In genomic region chr5:115589043-115589442, GRCh38 we compare ENCODE assay signal across 20 cellular contexts. TPM values are rescaled to one million over a fixed set of nuclear protein-coding genes. Genes with fewer than 3 reads are reported as not detected.
A peak's percentile ranks its signal among the peaks of the same experiment; 100 is the strongest.
DNase-seq lines count a peak whose midpoint lies in the region; ATAC-seq and TF ChIP-seq lines count a peak whose summit lies in the region.
"Had no signal": no experiment of that assay in that cellular context is flagged by ENCODE, and none has a peak within 500 bp of the region (broad histone marks: within the 10 kb centered on the region; RNA-seq: fewer than 3 reads in every experiment).

No MANE protein-coding gene starts in this region.

- H3K4me3 ChIP-seq in fibroblast of villous mesenchyme (ENCODE audit: low read depth, low read length) (no peak overlapping the region), right cardiac atrium (ENCODE audit: low read length) (no peak overlapping the region), skeletal muscle tissue (ENCODE audit: low read length in 3 of 3) (no peak overlapping the region), aorta (ENCODE audit: low read length in 2 of 2) (no peak overlapping the region)
- H3K4me3 ChIP-seq: HAP-1 had no signal

- peaks cover 2% of the 10 kb centered on the region for H3K4me1 ChIP-seq in right cardiac atrium (ENCODE audit: control insufficient read depth, insufficient read depth, low read length)
- H3K4me1 ChIP-seq in skeletal muscle tissue (ENCODE audit: control insufficient read depth in 3 of 3, insufficient read depth in 3 of 3, low read length in 3 of 3) = peaks cover 13 to 34% (median 16%) of the 10 kb centered on the region in 3 donors
- H3K4me1 ChIP-seq in aorta (ENCODE audit: control insufficient read depth in 1 of 2, insufficient read depth in 2 of 2, low read length in 2 of 2) = no peaks in the 10 kb centered on the region
- H3K4me1 ChIP-seq: BE2C, HAP-1 had no signal

- H3K9me3 ChIP-seq in right cardiac atrium (ENCODE audit: control insufficient read depth, low read length) = no peaks in the 10 kb centered on the region
- no peaks in the 10 kb centered on the region for H3K9me3 ChIP-seq in skeletal muscle tissue (ENCODE audit: control insufficient read depth in 3 of 3, low read length in 3 of 3)
- no peaks in the 10 kb centered on the region for H3K9me3 ChIP-seq in aorta (ENCODE audit: control insufficient read depth, low read length)
- H3K9me3 ChIP-seq: BE2C, HAP-1 had no signal

- H3K27ac ChIP-seq in right cardiac atrium (ENCODE audit: low read length) = no peak overlapping the region
- H3K27ac ChIP-seq in skeletal muscle tissue (ENCODE audit: low read depth, low read length) = peak overlapping the region; percentile 6
- no peak overlapping the region for H3K27ac ChIP-seq in aorta (ENCODE audit: low read depth in 1 of 2, low read length in 2 of 2)
- H3K27ac ChIP-seq: HL-60 had no signal

- WGBS in right cardiac atrium = 46% methylated on average over 3 of the region's 3 CpGs
- WGBS in aorta, 2 donors = 9 to 11% methylated on average over 3 of the region's 3 CpGs

- no peak for TF ChIP-seq CTCF in fibroblast of villous mesenchyme (IDR thresholded peaks at IDR 0.05; ENCODE audit: insufficient read depth, low read depth, low read length)

- H3K36me3 ChIP-seq in skeletal muscle tissue (ENCODE audit: control insufficient read depth in 3 of 3, insufficient read depth in 3 of 3, low read length in 3 of 3) (no peaks in the 10 kb centered on the region), aorta (ENCODE audit: control insufficient read depth in 1 of 2, insufficient read depth in 2 of 2, low read length in 1 of 2) (no peaks in the 10 kb centered on the region)
- H3K36me3 ChIP-seq: BE2C, HAP-1 had no signal

- peak; percentile 61 for DNase-seq in Right ventricle myocardium inferior (ENCODE audit: missing footprints)
- DNase-seq in cardiac septum (ENCODE audit: low spot score) = no peak
- peak; percentile 64 for DNase-seq in fibroblast of villous mesenchyme (ENCODE audit: low read depth)
- DNase-seq in right cardiac atrium = peak in 1 of 3 donors; percentile 68
- no peak for DNase-seq in GOT3 (lab: John Stamatoyannopoulos, UW)
- no peak for DNase-seq in aorta
- DNase-seq: BE2C; Calu3; CD4-positive, alpha-beta T cell; IMR-90; NCI-H1436; NCI-H1930; NCI-H345; NCI-H526 treated with DMSO at 0.1 percent for 48 hours; SIG-M5 had no signal

- no peaks in the 10 kb centered on the region for H3K27me3 ChIP-seq in right cardiac atrium (ENCODE audit: control insufficient read depth, insufficient read depth)
- H3K27me3 ChIP-seq in skeletal muscle tissue (ENCODE audit: control insufficient read depth in 3 of 3, insufficient read depth in 3 of 3, low read length in 3 of 3) = no peaks in the 10 kb centered on the region
- no peaks in the 10 kb centered on the region for H3K27me3 ChIP-seq in aorta (ENCODE audit: control insufficient read depth in 1 of 2, insufficient read depth in 2 of 2, low read length in 1 of 2)
- H3K27me3 ChIP-seq: BE2C had no signal

- intact Hi-C loops in Right ventricle myocardium inferior (cut with DNase I) = loop anchor here (5.0 kb wide), 2 partner anchors 47 to 212 kb away; partner anchors contain the start of gene FEM1C
- intact Hi-C loops in cardiac septum (cut with DNase I) = loop anchor here (2.0 to 5.0 kb wide), 2 partner anchors 212 to 280 kb away; no protein-coding TSS in a partner anchor
- intact Hi-C loops in right cardiac atrium (cut with DNase I) = loop anchor here in 3 of 4 donors (5.0 to 10.0 kb wide), 3 partner anchors 212 to 282 kb away; no protein-coding TSS in a partner anchor
- intact Hi-C loops in aorta (cut with DNase I) = loop anchor here in 1 of 2 donors (5.0 kb wide), 1 partner anchor 277 kb away; no protein-coding TSS in a partner anchor

- H3K9ac ChIP-seq in skeletal muscle tissue (ENCODE audit: low read depth in 1 of 3, low read length in 3 of 3) = peak overlapping the region in 1 of 3 donors; percentile 45

- peak; percentile 84 for ATAC-seq in Right ventricle myocardium inferior
- ATAC-seq in right cardiac atrium = peak; percentile 77 to 78
- ATAC-seq in GM21381 (IDR thresholded peaks at IDR 0.05; ENCODE audit: unreplicated experiment) = no peak
- ATAC-seq in aorta (ENCODE audit: low FRiP score) = no peak
- ATAC-seq: SK-N-SH treated with all-trans-retinoic acid at 6 μM for 48 hours had no signal

RNA-seq across cellular contexts. Expression of gene TICAM2, which starts 13.2 kb away (rescaled TPM):
- total RNA-seq in Right ventricle myocardium inferior (3.3 TPM), cardiac septum (2.0 TPM), fibroblast of villous mesenchyme (6.9 and 7.1 TPM in 2 replicates), right cardiac atrium (1 to 10 TPM; 3.2 to 4.3 (median 3.7) TPM), skeletal muscle tissue (2.6 TPM), aorta (10 to 100 TPM in 1 of 2 donors, 1 to 10 TPM in 1; 8.3 to 10.6 TPM)
- polyA plus RNA-seq in right cardiac atrium (1.5 TPM), aorta (1 to 10 TPM; 3.1 to 3.4 TPM)

RNA-seq across cellular contexts. Expression of gene TMED7, which starts 36.8 kb away (rescaled TPM):
- total RNA-seq in Right ventricle myocardium inferior = 66.6 TPM
- total RNA-seq in cardiac septum = 79.1 TPM
- 134 and 234 TPM in 2 replicates for total RNA-seq in fibroblast of villous mesenchyme
- 100 to 1,000 TPM in 1 of 4 donors, 10 to 100 TPM in 3; 74.0 to 111 (median 83.2) TPM for total RNA-seq in right cardiac atrium
- polyA plus RNA-seq in right cardiac atrium = 38.9 TPM
- total RNA-seq in skeletal muscle tissue = 50.1 TPM
- total RNA-seq in aorta = 100 to 1,000 TPM in 1 of 2 donors, 10 to 100 TPM in 1; 98.6 to 101 TPM
- 10 to 100 TPM; 35.1 to 37.3 TPM for polyA plus RNA-seq in aorta

RNA-seq across cellular contexts. Expression of gene FEM1C, which starts 44.5 kb away (rescaled TPM):
- total RNA-seq in Right ventricle myocardium inferior (46.9 TPM), cardiac septum (56.1 TPM), fibroblast of villous mesenchyme (11.3 and 17.3 TPM in 2 replicates), right cardiac atrium (10 to 100 TPM; 19.3 to 29.5 (median 22.1) TPM), skeletal muscle tissue (39.1 TPM), aorta (10 to 100 TPM; 18.8 to 21.0 TPM)
- polyA plus RNA-seq in right cardiac atrium (8.4 TPM), aorta (1 to 10 TPM; 5.1 to 7.1 TPM)

Comparison
In these comparisons a context has a peak if more than half of its experiments do, and no peak if none do; other contexts are left out.
1. DNase-seq: peak in Right ventricle myocardium inferior (single experiment) and fibroblast of villous mesenchyme (single experiment); none in cardiac septum (single experiment), GOT3 (single experiment) and aorta (0 of 2).
2. ATAC-seq: peak in Right ventricle myocardium inferior (single experiment) and right cardiac atrium (2 of 2); none in GM21381 (single experiment) and aorta (single experiment).